ENCODE assay signal across 10 cellular contexts in the genomic region with DNA sequence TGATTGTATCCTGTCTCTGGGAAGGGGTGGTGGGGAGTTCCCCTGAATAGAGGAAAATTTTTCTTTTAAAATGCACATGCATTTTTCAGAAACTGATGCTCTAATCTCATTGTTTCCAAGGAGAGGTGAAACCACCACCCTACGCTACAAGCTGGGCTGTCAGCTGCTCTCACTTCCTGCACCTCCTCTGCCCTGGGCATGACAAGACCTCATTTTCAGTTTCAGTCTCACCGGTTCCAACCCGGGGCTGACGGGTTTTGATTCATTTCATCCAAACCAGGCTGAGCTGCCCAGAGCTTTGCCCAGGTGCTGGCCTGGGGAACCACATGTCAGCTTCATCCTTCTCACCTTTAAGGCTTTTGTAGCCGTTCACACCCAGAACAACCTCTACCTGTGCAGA.
A peak's percentile ranks its signal among the peaks of the same experiment; 100 is the strongest.
DNase-seq lines count a peak whose midpoint lies in the region; ATAC-seq, FAIRE-seq and TF ChIP-seq lines count a peak whose summit lies in the region.
"Had no signal": no experiment of that assay in that cellular context is flagged by ENCODE, and none has a peak within 500 bp of the region (broad histone marks: within the 10 kb centered on the region; RNA-seq: fewer than 3 reads in every experiment).

No MANE protein-coding gene starts in this region.

- TF ChIP-seq CTCF in mucosa of descending colon (IDR thresholded peaks at IDR 0.05) (no peak), osteocyte (IDR thresholded peaks at IDR 0.05) (no peak)

- peaks cover 66% of the 10 kb centered on the region for H3K27me3 Mint-ChIP-seq in osteocyte (ENCODE audit: unreplicated experiment)

- DNase-seq in GM12891 (ENCODE audit: insufficient read length, low spot score) (peak; percentile 40), RPMI8226 (peak; percentile 84), mucosa of descending colon (peak in 1 of 3 donors; percentile 19), osteocyte (ENCODE audit: extremely low spot score, unreplicated experiment) (no peak), AG20443 (ENCODE audit: low spot score) (no peak), NCI-H82 (lab: John Stamatoyannopoulos, UW) (no peak)

- H3K36me3 ChIP-seq in mucosa of descending colon (ENCODE audit: low read depth): no peaks in the 10 kb centered on the region
- H3K36me3 ChIP-seq: neutrophil had no signal

- no peak for TF ChIP-seq POLR2A in GM12891 (IDR thresholded peaks at IDR 0.05; ENCODE audit: low read depth, low read length)

- no peak overlapping the region for H3K27ac Mint-ChIP-seq in osteocyte (ENCODE audit: unreplicated experiment)

- no peaks in the 10 kb centered on the region for H3K36me3 Mint-ChIP-seq in osteocyte (ENCODE audit: unreplicated experiment)

- H3K4me1 Mint-ChIP-seq in osteocyte (ENCODE audit: unreplicated experiment): no peaks in the 10 kb centered on the region

- ATAC-seq in GM21576 (IDR thresholded peaks at IDR 0.05; ENCODE audit: unreplicated experiment) (peak; percentile 91), mucosa of descending colon (peak; percentile 56), GM18520 (IDR thresholded peaks at IDR 0.05; ENCODE audit: unreplicated experiment) (no peak)

- no peaks in the 10 kb centered on the region for H3K9me3 ChIP-seq in mucosa of descending colon
- H3K9me3 ChIP-seq: neutrophil had no signal

- H3K4me3 ChIP-seq in mucosa of descending colon: no peak overlapping the region

- peak; percentile 85 for FAIRE-seq in GM12891 (lab: Jason Lieb, UNC)
- FAIRE-seq: astrocyte had no signal

- H3K4me3 Mint-ChIP-seq in osteocyte (ENCODE audit: unreplicated experiment): no peak overlapping the region

- intact Hi-C loops in mucosa of descending colon (cut with DNase I, micrococcal nuclease): no loop called here

- no peaks in the 10 kb centered on the region for H3K9me3 Mint-ChIP-seq in osteocyte (ENCODE audit: unreplicated experiment)

- H3K4me1 ChIP-seq in mucosa of descending colon (ENCODE audit: low read depth): peaks cover 11% of the 10 kb centered on the region

TF ChIP-seq in GM12891, 5 proteins besides CTCF, POLR2A, EP300 and RAD21:
- TF ChIP-seq SPI1 (IDR thresholded peaks at IDR 0.05; ENCODE audit: low read depth, low read length): peak; percentile 54; the same call in 1 of the 2 replicates
- TF ChIP-seq POU2F2 (IDR thresholded peaks at IDR 0.05; ENCODE audit: low read depth, low read length): no peak

Comparison
In these comparisons a context has a peak if more than half of its experiments do, and no peak if none do; other contexts are left out.
1. DNase-seq: peak in GM12891 (single experiment) and RPMI8226 (single experiment); none in osteocyte (single experiment), AG20443 (single experiment) and NCI-H82 (single experiment).